In genomic region chr12:29725587-29726320, GRCh38 we compare ENCODE assay signal across 11 cellular contexts. TPM values are rescaled to one million over a fixed set of nuclear protein-coding genes. Genes with fewer than 3 reads are reported as not detected.
A peak's percentile ranks its signal among the peaks of the same experiment; 100 is the strongest.
DNase-seq lines count a peak whose midpoint lies in the region; ATAC-seq lines count a peak whose summit lies in the region.
"Had no signal": no experiment of that assay in that cellular context is flagged by ENCODE, and none has a peak within 500 bp of the region (broad histone marks: within the 10 kb centered on the region; RNA-seq: fewer than 3 reads in every experiment).

No MANE protein-coding gene starts in this region.

- no peaks in the 10 kb centered on the region for H3K27me3 ChIP-seq in rectal smooth muscle tissue (ENCODE audit: control insufficient read depth, insufficient read depth, low read length)

- H3K4me3 ChIP-seq in rectal smooth muscle tissue (ENCODE audit: low read length): no peak overlapping the region

- peaks cover 13% of the 10 kb centered on the region for H3K4me1 ChIP-seq in rectal smooth muscle tissue (ENCODE audit: control insufficient read depth, insufficient read depth, low read length)

- H3K27ac ChIP-seq in rectal smooth muscle tissue (ENCODE audit: low read depth, low read length): peak overlapping the region; percentile 75

- ATAC-seq in GM18861 (IDR thresholded peaks at IDR 0.05; ENCODE audit: unreplicated experiment): peak; percentile 89

- no peak overlapping the region for H3K9ac ChIP-seq in rectal smooth muscle tissue (ENCODE audit: low read length)

- peak; percentile 76 for DNase-seq in NCI-H69 (lab: John Stamatoyannopoulos, UW)
- peak; percentile 39 for DNase-seq in globus pallidus (ENCODE audit: low spot score)
- DNase-seq in HUDEP-2 (lab: John Stamatoyannopoulos, UW; ENCODE audit: unreplicated experiment in 76 of 76): no peak
- DNase-seq in activated CD4-positive, alpha-beta T cell treated with anti-CD3 and anti-CD28 coated beads, Interleukin-2, amount 50 U/mL, for 4 hours: no peak
- no peak for DNase-seq in H4 (ENCODE audit: low spot score)
- DNase-seq in effector CD4-positive, alpha-beta T cell: no peak
- DNase-seq: GF-D8; NCI-H524 treated with DMSO at 0.1 percent for 48 hours; stimulated activated CD4-positive, alpha-beta T cell treated with anti-CD3 and anti-CD28 coated beads, Interleukin-4, amount 100 ng/mL, for 1 hour had no signal

- no peaks in the 10 kb centered on the region for H3K36me3 ChIP-seq in rectal smooth muscle tissue (ENCODE audit: control insufficient read depth, insufficient read depth, low read length)

RNA-seq across cellular contexts. Expression of gene TMTC1, which starts 58.0 kb away (rescaled TPM):
- 9.3 and 14.0 TPM in 2 replicates for total RNA-seq in H4 (2014; rRNA removed; shearing (Covaris generic))

Comparison
In these comparisons a context has a peak if more than half of its experiments do, and no peak if none do; other contexts are left out.
1. DNase-seq: peak in NCI-H69 (single experiment) and globus pallidus (single experiment); none in HUDEP-2 (0 of 76), activated CD4-positive, alpha-beta T cell treated with anti-CD3 and anti-CD28 coated beads, Interleukin-2, amount 50 U/mL, for 4 hours (0 of 2), H4 (single experiment) and effector CD4-positive, alpha-beta T cell (single experiment).